Comparison of ENCODE assay signal across 25 cellular contexts in genomic region chr17:16941643-16942042, GRCh38. TPM values are rescaled to one million over a fixed set of nuclear protein-coding genes. Genes with fewer than 3 reads are reported as not detected.
"Had no signal": no experiment of that assay in that cellular context is flagged by ENCODE, and none has a peak within 500 bp of the region (broad histone marks: within the 10 kb centered on the region; RNA-seq: fewer than 3 reads in every experiment).

No MANE protein-coding gene starts in this region.

- H3K36me3 Mint-ChIP-seq: activated naive CD4-positive, alpha-beta T cell treated with anti-CD3 and anti-CD28 coated beads, Interleukin-2, amount 50 U/mL, for 72 hours had no signal

- H3K27ac Mint-ChIP-seq: activated CD4-positive, alpha-beta T cell treated with anti-CD3 and anti-CD28 coated beads for 36 hours; activated CD8-positive, alpha-beta T cell treated with anti-CD3 and anti-CD28 coated beads, Interleukin-2, amount 10 ng/mL, durations not matched to agents 7 days and 5 days; activated T-cell treated with anti-CD3 and anti-CD28 coated beads, Interleukin-2, amount 50 U/mL, for 72 hours; stimulated activated naive B cell treated with anti-CD40 and anti-IgM and Interleukin-4, amounts not matched to agents 10 μg/mL and 1 μg/mL and 100 μg/mL, for 72 hours had no signal

- H3K4me1 ChIP-seq: foreskin keratinocyte, psoas muscle, sigmoid colon had no signal

- H3K4me1 Mint-ChIP-seq: activated CD4-positive, alpha-beta T cell treated with anti-CD3 and anti-CD28 coated beads for 36 hours; neural crest cell had no signal

- H3K4me3 Mint-ChIP-seq: activated CD4-positive, alpha-beta T cell treated with anti-CD3 and anti-CD28 coated beads for 36 hours; activated CD8-positive, alpha-beta T cell treated with anti-CD3 and anti-CD28 coated beads, Interleukin-2, amount 10 ng/mL, durations not matched to agents 7 days and 5 days; activated T-cell treated with anti-CD3 and anti-CD28 coated beads, Interleukin-2, amount 50 U/mL, for 72 hours; neural crest cell; stimulated activated naive B cell treated with anti-CD40 and anti-IgM and Interleukin-4, amounts not matched to agents 10 μg/mL and 1 μg/mL and 100 μg/mL, for 72 hours had no signal

- FAIRE-seq: colon, endometrium had no signal

- H3K9me3 Mint-ChIP-seq: activated naive CD4-positive, alpha-beta T cell treated with anti-CD3 and anti-CD28 coated beads, Interleukin-2, amount 50 U/mL, for 72 hours; activated T-cell treated with anti-CD3 and anti-CD28 coated beads, Interleukin-2, amount 50 U/mL, for 72 hours; neural crest cell; stimulated activated naive B cell treated with anti-CD40 and anti-IgM and Interleukin-4, amounts not matched to agents 10 μg/mL and 1 μg/mL and 100 μg/mL, for 72 hours had no signal

- H3K27me3 Mint-ChIP-seq: activated CD4-positive, alpha-beta T cell treated with anti-CD3 and anti-CD28 coated beads for 36 hours had no signal

- H3K36me3 ChIP-seq: sigmoid colon, tibial nerve, WERI-Rb-1 had no signal

- ATAC-seq: activated CD4-positive, alpha-beta T cell treated with anti-CD3 and anti-CD28 coated beads for 36 hours; activated CD8-positive, alpha-beta T cell treated with anti-CD3 and anti-CD28 coated beads, Interleukin-2, amount 10 ng/mL, durations not matched to agents 7 days and 5 days; activated naive CD4-positive, alpha-beta T cell treated with anti-CD3 and anti-CD28 coated beads, Interleukin-2, amount 50 U/mL, for 72 hours; activated T-cell treated with anti-CD3 and anti-CD28 coated beads, Interleukin-2, amount 50 U/mL, for 72 hours; body of pancreas; esophagus mucosa; foreskin keratinocyte; psoas muscle; stimulated activated naive B cell treated with anti-CD40 and anti-IgM and Interleukin-4, amounts not matched to agents 10 μg/mL and 1 μg/mL and 100 μg/mL, for 72 hours had no signal

- H3K9me3 ChIP-seq: body of pancreas, psoas muscle, sigmoid colon, tibial nerve had no signal

- H3K27me3 ChIP-seq: body of pancreas had no signal

- H3K4me3 ChIP-seq: body of pancreas, psoas muscle, sigmoid colon, tibial nerve had no signal

- DNase-seq: activated CD4-positive, alpha-beta T cell treated with anti-CD3 and anti-CD28 coated beads for 36 hours; activated CD8-positive, alpha-beta T cell treated with anti-CD3 and anti-CD28 coated beads, Interleukin-2, amount 10 ng/mL, durations not matched to agents 7 days and 5 days; activated gamma-delta T cell; activated T-cell treated with anti-CD3 and anti-CD28 coated beads, Interleukin-2, amount 50 U/mL, for 72 hours; caudate nucleus; foreskin keratinocyte; kidney glomerular epithelial cell; midbrain; psoas muscle; stimulated activated CD4-positive, alpha-beta T cell treated with anti-CD3 and anti-CD28 coated beads, Interleukin-12 subunit alpha, Interleukin-12 subunit beta, amount 100 ng/mL, for 4 hours; stimulated activated naive B cell treated with anti-CD40 and anti-IgM and Interleukin-4, amounts not matched to agents 10 μg/mL and 1 μg/mL and 100 μg/mL, for 72 hours; WERI-Rb-1 had no signal

- H3K27ac ChIP-seq: body of pancreas, foreskin keratinocyte, psoas muscle, sigmoid colon, tibial nerve, WERI-Rb-1 had no signal

RNA-seq across cellular contexts. Expression of gene TNFRSF13B, which starts 30.3 kb away (rescaled TPM):
- total RNA-seq: activated CD4-positive, alpha-beta T cell treated with anti-CD3 and anti-CD28 coated beads for 36 hours; activated CD8-positive, alpha-beta T cell treated with anti-CD3 and anti-CD28 coated beads, Interleukin-2, amount 10 ng/mL, durations not matched to agents 7 days and 5 days; activated naive CD4-positive, alpha-beta T cell treated with anti-CD3 and anti-CD28 coated beads, Interleukin-2, amount 50 U/mL, for 72 hours; activated T-cell treated with anti-CD3 and anti-CD28 coated beads, Interleukin-2, amount 50 U/mL, for 72 hours; body of pancreas; foreskin keratinocyte; lower leg skin; myocyte; neural crest cell; osteocyte; psoas muscle; sigmoid colon; subcutaneous adipose tissue; T-helper 1 cell treated with Interleukin-12 subunit alpha and Interleukin-12 subunit beta and Interleukin-4 antibody, amounts not matched to agents 30 ng/mL and 1 ng/mL, for 36 hours; tibial nerve had no signal
- polyA plus RNA-seq: foreskin keratinocyte, psoas muscle had no signal
